11 cellular contexts compared by ENCODE assay signal in the genomic region with DNA sequence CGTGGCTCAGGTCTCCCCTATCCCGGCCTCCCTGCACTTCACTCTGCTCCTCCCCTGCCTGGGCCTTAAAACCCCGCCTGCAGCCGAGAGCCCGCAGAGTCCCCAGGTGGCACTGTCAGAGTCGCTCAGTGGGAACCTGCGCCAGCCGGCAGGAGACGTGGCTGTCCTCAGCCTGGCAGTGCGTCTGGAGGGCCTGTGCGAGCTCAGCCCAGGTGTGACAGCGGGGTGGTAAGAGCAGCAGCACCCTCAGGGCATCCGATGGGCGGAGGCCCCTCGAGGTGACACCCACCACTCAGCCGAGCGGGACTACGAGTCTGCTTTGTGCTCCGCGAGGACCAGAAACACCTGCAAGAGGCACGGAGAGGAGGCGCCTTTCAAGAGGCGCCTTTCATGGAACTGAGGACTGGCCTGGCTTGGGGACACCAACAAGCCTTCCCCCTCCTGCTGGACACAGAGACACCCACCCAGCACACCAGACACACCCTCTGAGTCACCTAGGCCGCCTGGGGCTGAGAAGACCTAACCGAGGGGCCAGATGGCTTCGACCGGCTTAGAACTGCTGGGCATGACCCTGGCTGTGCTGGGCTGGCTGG. TPM values are rescaled to one million over a fixed set of nuclear protein-coding genes. Genes with fewer than 3 reads are reported as not detected.
DNase-seq lines count a peak whose midpoint lies in the region; ATAC-seq and TF ChIP-seq lines count a peak whose summit lies in the region.
"Had no signal": no experiment of that assay in that cellular context is flagged by ENCODE, and none has a peak within 500 bp of the region (broad histone marks: within the 10 kb centered on the region; RNA-seq: fewer than 3 reads in every experiment).

Gene CLDN9 (plus strand): TSS at position 96 of the 593 bp plus-strand sequence. CDS start 440 bp downstream, at position 536.

- no peak within 1 kb of the TSS for H4K8ac ChIP-seq in IMR-90 (ENCODE audit: low read depth in 2 of 2, low read length in 2 of 2)

- dilution Hi-C loops in IMR-90 (cut with HindIII; ENCODE audit: low sequenced_read_pairs, unreplicated experiment), result no loop called here

- no peak within 1 kb of the TSS for H2AK9ac ChIP-seq in IMR-90 (replicated peaks; ENCODE audit: low read depth, low read length, poor library complexity)

- no peak within 1 kb of the TSS for H3K14ac ChIP-seq in IMR-90 (replicated peaks; ENCODE audit: low read depth, low read length)

- TF ChIP-seq POLR2A in IMR-90 (IDR thresholded peaks at IDR 0.05; ENCODE audit: low read depth, low read length) (no peak), uterus (IDR thresholded peaks at IDR 0.05) (no peak)

- H3K4ac ChIP-seq in IMR-90 (ENCODE audit: low read depth, low read length), result no peak within 1 kb of the TSS

- H4K91ac ChIP-seq in IMR-90 (ENCODE audit: insufficient read depth, low read depth, low read length), result no peak within 1 kb of the TSS

- H3K27ac Mint-ChIP-seq in CD4-positive, alpha-beta T cell, result no peak within 1 kb of the TSS
- H3K27ac Mint-ChIP-seq: B cell had no signal

- no peaks in the 10 kb centered on the region for H3K36me3 Mint-ChIP-seq in CD4-positive, alpha-beta T cell (ENCODE audit: low read depth)

- TF ChIP-seq CTCF in CD4-positive, alpha-beta T cell (IDR thresholded peaks at IDR 0.05), result no peak
- TF ChIP-seq CTCF in IMR-90 (conservative IDR thresholded peaks at IDR 0.05; ENCODE audit: low read depth, low read length), result no peak
- no peak for TF ChIP-seq CTCF in RWPE2 (IDR thresholded peaks at IDR 0.05; ENCODE audit: poor library complexity, severe bottlenecking)
- TF ChIP-seq CTCF in lung (IDR thresholded peaks at IDR 0.05; ENCODE audit: control extremely low read depth, extremely low read depth), result no peak
- TF ChIP-seq CTCF in uterus (IDR thresholded peaks at IDR 0.05), result no peak

- no peak within 1 kb of the TSS for H3K23ac ChIP-seq in IMR-90 (ENCODE audit: low read depth, low read length)

- H3K4me2 ChIP-seq in IMR-90 (ENCODE audit: low read depth, low read length), result no peak within 1 kb of the TSS

- peak within 1 kb of the TSS; percentile 28 for H2AFZ ChIP-seq in IMR-90 (replicated peaks; ENCODE audit: low read length, poor library complexity)

- POLR2A ChIA-PET in CD4-positive, alpha-beta T cell (lab: Charles Lee), result no interaction called here
- POLR2A ChIA-PET in IMR-90 (lab: Charles Lee; ENCODE audit: unreplicated experiment), result interaction anchor here (1.4 kb wide), 1 partner anchor 10 kb away, joined by 3 read pairs; no protein-coding TSS in a partner anchor

- peaks cover 3% of the 10 kb centered on the region; the same call in 1 of the 2 replicates for H3K4me1 ChIP-seq in IMR-90 (ENCODE audit: control insufficient read depth, insufficient read depth, low read length)
- H3K4me1 ChIP-seq in RWPE2 (ENCODE audit: insufficient read depth, poor library complexity, severe bottlenecking), result peaks cover 20% of the 10 kb centered on the region
- H3K4me1 ChIP-seq in lung (ENCODE audit: control insufficient read depth in 2 of 2, insufficient read depth in 2 of 2, low read length in 2 of 2), result peaks cover 0 to 3% of the 10 kb centered on the region in 2 donors
- no peaks in the 10 kb centered on the region for H3K4me1 ChIP-seq in uterus

- H4K5ac ChIP-seq in IMR-90 (ENCODE audit: low read depth, low read length), result no peak within 1 kb of the TSS

- whole genome bisulfite sequencing in IMR-90 (ENCODE audit: extremely low coverage in 2 of 2, insufficient read length in 1 of 2), 2 experiments, result 47% methylated on average over 10 of the region's 27 CpGs; no CpG with 5 or more reads in 1 of the 2 experiments
- WGBS in lung, 2 donors, result 40 to 57% methylated on average over 27 of the region's 27 CpGs

- peak in 1 of 10 experiments; percentile 15 for DNase-seq in CD4-positive, alpha-beta T cell
- DNase-seq in IMR-90, result no peak
- DNase-seq in RWPE2 (ENCODE audit: low spot score), result no peak
- peak; percentile 65 for DNase-seq in lung (ENCODE audit: low spot score)
- DNase-seq in kidney glomerular epithelial cell (lab: John Stamatoyannopoulos, UW), result no peak
- DNase-seq in activated effector memory CD4-positive, alpha-beta T cell treated with anti-CD3 and anti-CD28 coated beads, Interleukin-2, amount 50 U/mL, for 16 hours, result no peak
- DNase-seq in uterus, result no peak

- H3K4me1 Mint-ChIP-seq in CD4-positive, alpha-beta T cell (ENCODE audit: low read depth), result peaks cover 10% of the 10 kb centered on the region

- no peak for TF ChIP-seq RAD21 in IMR-90 (IDR thresholded peaks at IDR 0.05; ENCODE audit: low read length)

- H2BK15ac ChIP-seq in IMR-90 (ENCODE audit: low read depth, low read length), result no peak within 1 kb of the TSS

- H3K79me1 ChIP-seq in IMR-90 (ENCODE audit: low read depth in 1 of 2, low read length in 2 of 2), result no peaks in the 10 kb centered on the region

- peaks cover 10% of the 10 kb centered on the region for H3K27me3 ChIP-seq in CD4-positive, alpha-beta T cell (ENCODE audit: control insufficient read depth, insufficient read depth, low read length)
- H3K27me3 ChIP-seq in IMR-90 (ENCODE audit: control insufficient read depth, insufficient read depth, low read length) (peaks cover 42% of the 10 kb centered on the region), RWPE2 (ENCODE audit: insufficient read depth, poor library complexity, severe bottlenecking) (no peaks in the 10 kb centered on the region), lung (ENCODE audit: control insufficient read depth, insufficient read depth) (no peaks in the 10 kb centered on the region), uterus (peaks cover 13 to 19% of the 10 kb centered on the region in 2 donors)

- H3K4me3 Mint-ChIP-seq in CD4-positive, alpha-beta T cell, result no peak within 1 kb of the TSS
- H3K4me3 Mint-ChIP-seq: B cell had no signal

- H3K9ac ChIP-seq in IMR-90 (ENCODE audit: low read depth, low read length), result no peak within 1 kb of the TSS

- no peak within 1 kb of the TSS for H2AK5ac ChIP-seq in IMR-90 (ENCODE audit: low read depth, low read length)

- no peak within 1 kb of the TSS for H2BK5ac ChIP-seq in IMR-90 (ENCODE audit: low read depth, low read length, poor library complexity, severe bottlenecking)

- no peak within 1 kb of the TSS for H3K4me3 ChIP-seq in IMR-90 (ENCODE audit: insufficient read depth, low read depth, low read length)
- H3K4me3 ChIP-seq in RWPE2 (ENCODE audit: severe bottlenecking), result no peak within 1 kb of the TSS
- no peak within 1 kb of the TSS for H3K4me3 ChIP-seq in lung
- H3K4me3 ChIP-seq in uterus, result no peak within 1 kb of the TSS
- H3K4me3 ChIP-seq: right atrium auricular region, SK-N-MC had no signal

- CTCF ChIA-PET in CD4-positive, alpha-beta T cell (lab: Charles Lee), result no interaction called here
- CTCF ChIA-PET in IMR-90 (lab: Yijun Ruan, JAX), result interaction anchor here (0.6 kb wide), 1 partner anchor 30 kb away, joined by 3 read pairs; no protein-coding TSS in a partner anchor

- H3K9me3 ChIP-seq in CD4-positive, alpha-beta T cell (ENCODE audit: control insufficient read depth, low read length), result no peaks in the 10 kb centered on the region
- H3K9me3 ChIP-seq in IMR-90 (ENCODE audit: control insufficient read depth, insufficient read depth, low read length) (no peaks in the 10 kb centered on the region), RWPE2 (ENCODE audit: severe bottlenecking) (no peaks in the 10 kb centered on the region), lung (ENCODE audit: control insufficient read depth in 2 of 2, insufficient read depth in 1 of 2, low read length in 1 of 2) (peaks cover 0 to 2% of the 10 kb centered on the region in 2 donors), uterus (no peaks in the 10 kb centered on the region)
- H3K9me3 ChIP-seq: right atrium auricular region had no signal

- H3K27ac ChIP-seq in CD4-positive, alpha-beta T cell (ENCODE audit: low read depth, low read length), result no peak within 1 kb of the TSS
- no peak within 1 kb of the TSS for H3K27ac ChIP-seq in IMR-90 (ENCODE audit: insufficient read depth, low read length)
- no peak within 1 kb of the TSS for H3K27ac ChIP-seq in RWPE2 (ENCODE audit: poor library complexity, severe bottlenecking)
- no peak within 1 kb of the TSS for H3K27ac ChIP-seq in lung (ENCODE audit: low read depth in 1 of 2, low read length in 1 of 2)
- no peak within 1 kb of the TSS for H3K27ac ChIP-seq in uterus
- H3K27ac ChIP-seq: right atrium auricular region, SK-N-MC had no signal

- H3K9me3 Mint-ChIP-seq in CD4-positive, alpha-beta T cell, result no peaks in the 10 kb centered on the region

- H3K18ac ChIP-seq in IMR-90 (ENCODE audit: low read depth, low read length), result no peak within 1 kb of the TSS

- intact Hi-C loops in CD4-positive, alpha-beta T cell (cut with DNase I, micrococcal nuclease), result no loop called here
- intact Hi-C loops in IMR-90 (cut with micrococcal nuclease), result no loop called here
- intact Hi-C loops in uterus (cut with DNase I; ENCODE audit: low total_unique reads), result no loop called here

- peaks cover 4% of the 10 kb centered on the region; the same call in 1 of the 2 replicates for H4K20me1 ChIP-seq in IMR-90 (ENCODE audit: insufficient read depth, low read length)

- peaks cover 22% of the 10 kb centered on the region for H3K27me3 Mint-ChIP-seq in CD4-positive, alpha-beta T cell

- H3K36me3 ChIP-seq in IMR-90 (ENCODE audit: control insufficient read depth, insufficient read depth, low read length) (no peaks in the 10 kb centered on the region), RWPE2 (ENCODE audit: low read depth) (no peaks in the 10 kb centered on the region), lung (ENCODE audit: control insufficient read depth in 2 of 2, insufficient read depth in 2 of 2, low read length in 2 of 2) (no peaks in the 10 kb centered on the region), uterus (no peaks in the 10 kb centered on the region)
- H3K36me3 ChIP-seq: right atrium auricular region had no signal

- ATAC-seq in CD4-positive, alpha-beta T cell (ENCODE audit: poor library complexity), result peak; percentile 68
- ATAC-seq in IMR-90 (ENCODE audit: low read depth) (no peak), RWPE2 (ENCODE audit: low read depth) (peak; percentile 20; the same call in 1 of the 3 replicates), lung (ENCODE audit: insufficient read depth, low FRiP score) (peak; percentile 44), HG03432 (IDR thresholded peaks at IDR 0.05; ENCODE audit: unreplicated experiment) (no peak)

- H2BK120ac ChIP-seq in IMR-90 (ENCODE audit: low read depth, low read length), result no peak within 1 kb of the TSS

- H3K56ac ChIP-seq in IMR-90 (ENCODE audit: extremely low read depth, insufficient read depth, low read length), result no peak within 1 kb of the TSS

- H2BK20ac ChIP-seq in IMR-90 (ENCODE audit: low read depth, low read length), result no peak within 1 kb of the TSS

- BruUV-seq in IMR-90 (replicated peaks; lab: Mats Ljungman, UMichigan), result no TSS peak

- in situ Hi-C loops in IMR-90 (cut with MboI; ENCODE audit: low sequenced_read_pairs), result no loop called here

- no peaks in the 10 kb centered on the region for H3K9me1 ChIP-seq in IMR-90 (ENCODE audit: insufficient read depth, low read length)

RNA-seq across cellular contexts. Expression of gene CLDN9, which starts in this region (rescaled TPM):
- not detected for total RNA-seq in CD4-positive, alpha-beta T cell
- total RNA-seq in IMR-90 (2012; rRNA removed) (not detected in 2 replicates), lung (1 to 10 TPM; 1.5 to 5.3 TPM), uterus (1 to 10 TPM in 1 of 4 donors, under 1 TPM in 1, not detected in 2; 0.21 to 1.8 TPM)
- polyA plus RNA-seq in IMR-90 (2012; rRNA removed) (0.05 TPM in 1 of 2 replicates, not detected in the other), lung (under 1 TPM; 0.91 to 0.98 TPM)
- 0.03 TPM in 1 of 2 replicates, not detected in the other for polyA plus RNA-seq in IMR-90 (2012; cell fraction: cytosol; rRNA removed)
- 0.15 and 0.82 TPM in 2 replicates for polyA plus RNA-seq in IMR-90 (2012; cell fraction: nucleus; rRNA removed; ENCODE audit: low replicate concordance)
- total RNA-seq: B cell had no signal

Comparison
In these comparisons a context has a peak if more than half of its experiments do, and no peak if none do; other contexts are left out.
1. Peak in ATAC-seq in CD4-positive, alpha-beta T cell; RNA of the gene not detected or under 1 TPM.
2. ATAC-seq: peak in RWPE2 (single experiment) and lung (single experiment); none in IMR-90 (single experiment) and HG03432 (single experiment).